ENCODE assay signal across 1 cellular context in genomic region chr14:101876539-101876938, GRCh38.
TF ChIP-seq lines count a peak whose summit lies in the region.

No MANE protein-coding gene starts in this region.

TF ChIP-seq in GM12878, 131 proteins besides CTCF, POLR2A, EP300 and RAD21 (continued from another document and continues in another):
- TF ChIP-seq PRDM15 (CRISPR knock-in tag; IDR thresholded peaks at IDR 0.05) = no peak
- TF ChIP-seq ETV6 (conservative IDR thresholded peaks at IDR 0.05 in 1 of 2, IDR thresholded peaks at IDR 0.05 in 1 of 2; ENCODE audit: borderline replicate concordance in 1 of 2, low read depth in 1 of 2) = peak in 1 of 2 experiments; percentile 90; a peak in 2 of 4 replicates
- TF ChIP-seq SMAD5 (IDR thresholded peaks at IDR 0.05; ENCODE audit: low read depth) = no peak
- peak; percentile 74 for TF ChIP-seq SKIL (IDR thresholded peaks at IDR 0.05; ENCODE audit: low read depth, poor library complexity, severe bottlenecking)
- peak; percentile 47; the same call in 1 of the 2 replicates for TF ChIP-seq BACH1 (IDR thresholded peaks at IDR 0.05; ENCODE audit: borderline replicate concordance)
- peak; percentile 92 for TF ChIP-seq NFIC (IDR thresholded peaks at IDR 0.05; ENCODE audit: low read depth, low read length)
- 0 out of 2 replicates have a peak, but pooled peaks have one; percentile 48 for TF ChIP-seq HDAC2 (IDR thresholded peaks at IDR 0.05)
- peak; percentile 90 for TF ChIP-seq CREB1 (IDR thresholded peaks at IDR 0.05; ENCODE audit: low read depth)
- no peak for TF ChIP-seq NRF1 (conservative IDR thresholded peaks at IDR 0.05; ENCODE audit: low read depth, low read length)
- TF ChIP-seq, protein P1, sequence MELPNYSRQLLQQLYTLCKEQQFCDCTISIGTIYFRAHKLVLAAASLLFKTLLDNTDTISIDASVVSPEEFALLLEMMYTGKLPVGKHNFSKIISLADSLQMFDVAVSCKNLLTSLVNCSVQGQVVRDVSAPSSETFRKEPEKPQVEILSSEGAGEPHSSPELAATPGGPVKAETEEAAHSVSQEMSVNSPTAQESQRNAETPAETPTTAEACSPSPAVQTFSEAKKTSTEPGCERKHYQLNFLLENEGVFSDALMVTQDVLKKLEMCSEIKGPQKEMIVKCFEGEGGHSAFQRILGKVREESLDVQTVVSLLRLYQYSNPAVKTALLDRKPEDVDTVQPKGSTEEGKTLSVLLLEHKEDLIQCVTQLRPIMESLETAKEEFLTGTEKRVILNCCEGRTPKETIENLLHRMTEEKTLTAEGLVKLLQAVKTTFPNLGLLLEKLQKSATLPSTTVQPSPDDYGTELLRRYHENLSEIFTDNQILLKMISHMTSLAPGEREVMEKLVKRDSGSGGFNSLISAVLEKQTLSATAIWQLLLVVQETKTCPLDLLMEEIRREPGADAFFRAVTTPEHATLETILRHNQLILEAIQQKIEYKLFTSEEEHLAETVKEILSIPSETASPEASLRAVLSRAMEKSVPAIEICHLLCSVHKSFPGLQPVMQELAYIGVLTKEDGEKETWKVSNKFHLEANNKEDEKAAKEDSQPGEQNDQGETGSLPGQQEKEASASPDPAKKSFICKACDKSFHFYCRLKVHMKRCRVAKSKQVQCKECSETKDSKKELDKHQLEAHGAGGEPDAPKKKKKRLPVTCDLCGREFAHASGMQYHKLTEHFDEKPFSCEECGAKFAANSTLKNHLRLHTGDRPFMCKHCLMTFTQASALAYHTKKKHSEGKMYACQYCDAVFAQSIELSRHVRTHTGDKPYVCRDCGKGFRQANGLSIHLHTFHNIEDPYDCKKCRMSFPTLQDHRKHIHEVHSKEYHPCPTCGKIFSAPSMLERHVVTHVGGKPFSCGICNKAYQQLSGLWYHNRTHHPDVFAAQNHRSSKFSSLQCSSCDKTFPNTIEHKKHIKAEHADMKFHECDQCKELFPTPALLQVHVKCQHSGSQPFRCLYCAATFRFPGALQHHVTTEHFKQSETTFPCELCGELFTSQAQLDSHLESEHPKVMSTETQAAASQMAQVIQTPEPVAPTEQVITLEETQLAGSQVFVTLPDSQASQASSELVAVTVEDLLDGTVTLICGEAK (IDR thresholded peaks at IDR 0.05; ENCODE audit: borderline replicate concordance) = no peak
- TF ChIP-seq E4F1 (IDR thresholded peaks at IDR 0.05; ENCODE audit: borderline replicate concordance, partially characterized antibody) = no peak
- TF ChIP-seq CEBPZ (IDR thresholded peaks at IDR 0.05; ENCODE audit: low read depth, low read length) = no peak
- TF ChIP-seq PML (IDR thresholded peaks at IDR 0.05; ENCODE audit: low read length) = no peak
- TF ChIP-seq, protein P2, sequence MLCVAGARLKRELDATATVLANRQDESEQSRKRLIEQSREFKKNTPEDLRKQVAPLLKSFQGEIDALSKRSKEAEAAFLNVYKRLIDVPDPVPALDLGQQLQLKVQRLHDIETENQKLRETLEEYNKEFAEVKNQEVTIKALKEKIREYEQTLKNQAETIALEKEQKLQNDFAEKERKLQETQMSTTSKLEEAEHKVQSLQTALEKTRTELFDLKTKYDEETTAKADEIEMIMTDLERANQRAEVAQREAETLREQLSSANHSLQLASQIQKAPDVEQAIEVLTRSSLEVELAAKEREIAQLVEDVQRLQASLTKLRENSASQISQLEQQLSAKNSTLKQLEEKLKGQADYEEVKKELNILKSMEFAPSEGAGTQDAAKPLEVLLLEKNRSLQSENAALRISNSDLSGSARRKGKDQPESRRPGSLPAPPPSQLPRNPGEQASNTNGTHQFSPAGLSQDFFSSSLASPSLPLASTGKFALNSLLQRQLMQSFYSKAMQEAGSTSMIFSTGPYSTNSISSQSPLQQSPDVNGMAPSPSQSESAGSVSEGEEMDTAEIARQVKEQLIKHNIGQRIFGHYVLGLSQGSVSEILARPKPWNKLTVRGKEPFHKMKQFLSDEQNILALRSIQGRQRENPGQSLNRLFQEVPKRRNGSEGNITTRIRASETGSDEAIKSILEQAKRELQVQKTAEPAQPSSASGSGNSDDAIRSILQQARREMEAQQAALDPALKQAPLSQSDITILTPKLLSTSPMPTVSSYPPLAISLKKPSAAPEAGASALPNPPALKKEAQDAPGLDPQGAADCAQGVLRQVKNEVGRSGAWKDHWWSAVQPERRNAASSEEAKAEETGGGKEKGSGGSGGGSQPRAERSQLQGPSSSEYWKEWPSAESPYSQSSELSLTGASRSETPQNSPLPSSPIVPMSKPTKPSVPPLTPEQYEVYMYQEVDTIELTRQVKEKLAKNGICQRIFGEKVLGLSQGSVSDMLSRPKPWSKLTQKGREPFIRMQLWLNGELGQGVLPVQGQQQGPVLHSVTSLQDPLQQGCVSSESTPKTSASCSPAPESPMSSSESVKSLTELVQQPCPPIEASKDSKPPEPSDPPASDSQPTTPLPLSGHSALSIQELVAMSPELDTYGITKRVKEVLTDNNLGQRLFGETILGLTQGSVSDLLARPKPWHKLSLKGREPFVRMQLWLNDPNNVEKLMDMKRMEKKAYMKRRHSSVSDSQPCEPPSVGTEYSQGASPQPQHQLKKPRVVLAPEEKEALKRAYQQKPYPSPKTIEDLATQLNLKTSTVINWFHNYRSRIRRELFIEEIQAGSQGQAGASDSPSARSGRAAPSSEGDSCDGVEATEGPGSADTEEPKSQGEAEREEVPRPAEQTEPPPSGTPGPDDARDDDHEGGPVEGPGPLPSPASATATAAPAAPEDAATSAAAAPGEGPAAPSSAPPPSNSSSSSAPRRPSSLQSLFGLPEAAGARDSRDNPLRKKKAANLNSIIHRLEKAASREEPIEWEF (IDR thresholded peaks at IDR 0.05; ENCODE audit: insufficient replicate concordance, low read depth, low read length) = peak; percentile 61
- TF ChIP-seq ZNF687 (IDR thresholded peaks at IDR 0.05) = peak; percentile 82
- no peak for TF ChIP-seq HCFC1 (IDR thresholded peaks at IDR 0.05; ENCODE audit: low read length)
- no peak for TF ChIP-seq POLR2AphosphoS5 (IDR thresholded peaks at IDR 0.05; ENCODE audit: low read length)
- TF ChIP-seq TARDBP (IDR thresholded peaks at IDR 0.05; ENCODE audit: borderline replicate concordance) = no peak
- TF ChIP-seq ESRRA (IDR thresholded peaks at IDR 0.05; ENCODE audit: low read length) = no peak
- TF ChIP-seq IRF4 (IDR thresholded peaks at IDR 0.05; ENCODE audit: low read depth, low read length) = peak; percentile 67
- TF ChIP-seq ZSCAN29 (IDR thresholded peaks at IDR 0.05) = no peak
- TF ChIP-seq SUPT20H (IDR thresholded peaks at IDR 0.05; ENCODE audit: borderline replicate concordance, control insufficient read depth, low read depth, low read length) = no peak
- TF ChIP-seq KLF5 (IDR thresholded peaks at IDR 0.05; ENCODE audit: partially characterized antibody) = peak; percentile 60
- TF ChIP-seq PAX5 (IDR thresholded peaks at IDR 0.05; ENCODE audit: borderline replicate concordance, low read depth, low read length) = peak; percentile 85; the same call in 1 of the 2 replicates
- no peak for TF ChIP-seq RCOR1 (conservative IDR thresholded peaks at IDR 0.05; ENCODE audit: low read depth, low read length)
- TF ChIP-seq MAX (IDR thresholded peaks at IDR 0.05; ENCODE audit: low read depth, low read length) = peak; percentile 64; the same call in 1 of the 2 replicates
